Comparison of ENCODE assay signal across 1 cellular context in the genomic region with DNA sequence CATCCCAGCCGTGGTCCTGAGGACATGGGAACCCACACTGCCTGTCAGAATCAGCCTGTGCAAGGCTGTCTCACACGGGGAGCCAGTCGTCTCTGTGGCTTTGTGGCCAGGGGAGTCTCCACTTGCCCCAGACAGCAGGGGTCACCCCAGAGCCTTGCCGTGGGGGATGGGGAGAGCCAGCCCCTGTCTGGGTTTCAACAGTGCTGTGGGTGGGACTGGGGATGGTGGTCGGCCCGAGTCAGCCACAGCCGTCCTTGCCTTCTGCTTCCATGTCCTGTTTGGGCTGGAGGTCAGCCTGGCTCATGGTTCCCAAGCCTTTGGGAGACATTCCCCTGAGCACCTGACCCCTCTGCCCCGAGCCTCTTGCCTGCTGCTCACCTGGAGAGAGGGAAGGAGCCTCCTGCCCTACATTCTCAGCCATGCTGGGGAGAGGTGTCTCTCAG.
TF ChIP-seq lines count a peak whose summit lies in the region.

No MANE protein-coding gene starts in this region.

TF ChIP-seq in WTC11, 78 proteins besides CTCF, POLR2A, EP300 and RAD21:
- TF ChIP-seq NR2C2 (CRISPR knock-in tag; IDR thresholded peaks at IDR 0.05) = no peak
- TF ChIP-seq NFYB (CRISPR knock-in tag; conservative IDR thresholded peaks at IDR 0.05; ENCODE audit: low read depth) = no peak
- no peak for TF ChIP-seq JUN (CRISPR knock-in tag; IDR thresholded peaks at IDR 0.05)
- TF ChIP-seq, protein P1, sequence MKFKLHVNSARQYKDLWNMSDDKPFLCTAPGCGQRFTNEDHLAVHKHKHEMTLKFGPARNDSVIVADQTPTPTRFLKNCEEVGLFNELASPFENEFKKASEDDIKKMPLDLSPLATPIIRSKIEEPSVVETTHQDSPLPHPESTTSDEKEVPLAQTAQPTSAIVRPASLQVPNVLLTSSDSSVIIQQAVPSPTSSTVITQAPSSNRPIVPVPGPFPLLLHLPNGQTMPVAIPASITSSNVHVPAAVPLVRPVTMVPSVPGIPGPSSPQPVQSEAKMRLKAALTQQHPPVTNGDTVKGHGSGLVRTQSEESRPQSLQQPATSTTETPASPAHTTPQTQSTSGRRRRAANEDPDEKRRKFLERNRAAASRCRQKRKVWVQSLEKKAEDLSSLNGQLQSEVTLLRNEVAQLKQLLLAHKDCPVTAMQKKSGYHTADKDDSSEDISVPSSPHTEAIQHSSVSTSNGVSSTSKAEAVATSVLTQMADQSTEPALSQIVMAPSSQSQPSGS (CRISPR knock-in tag; IDR thresholded peaks at IDR 0.05; ENCODE audit: borderline replicate concordance, low read depth) = no peak
- TF ChIP-seq NFATC4 (CRISPR knock-in tag; IDR thresholded peaks at IDR 0.05) = no peak
- no peak for TF ChIP-seq ZNF121 (CRISPR knock-in tag; IDR thresholded peaks at IDR 0.05)
- TF ChIP-seq, protein P2, sequence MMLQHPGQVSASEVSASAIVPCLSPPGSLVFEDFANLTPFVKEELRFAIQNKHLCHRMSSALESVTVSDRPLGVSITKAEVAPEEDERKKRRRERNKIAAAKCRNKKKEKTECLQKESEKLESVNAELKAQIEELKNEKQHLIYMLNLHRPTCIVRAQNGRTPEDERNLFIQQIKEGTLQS (CRISPR knock-in tag; conservative IDR thresholded peaks at IDR 0.05) = no peak
- TF ChIP-seq, protein P3, sequence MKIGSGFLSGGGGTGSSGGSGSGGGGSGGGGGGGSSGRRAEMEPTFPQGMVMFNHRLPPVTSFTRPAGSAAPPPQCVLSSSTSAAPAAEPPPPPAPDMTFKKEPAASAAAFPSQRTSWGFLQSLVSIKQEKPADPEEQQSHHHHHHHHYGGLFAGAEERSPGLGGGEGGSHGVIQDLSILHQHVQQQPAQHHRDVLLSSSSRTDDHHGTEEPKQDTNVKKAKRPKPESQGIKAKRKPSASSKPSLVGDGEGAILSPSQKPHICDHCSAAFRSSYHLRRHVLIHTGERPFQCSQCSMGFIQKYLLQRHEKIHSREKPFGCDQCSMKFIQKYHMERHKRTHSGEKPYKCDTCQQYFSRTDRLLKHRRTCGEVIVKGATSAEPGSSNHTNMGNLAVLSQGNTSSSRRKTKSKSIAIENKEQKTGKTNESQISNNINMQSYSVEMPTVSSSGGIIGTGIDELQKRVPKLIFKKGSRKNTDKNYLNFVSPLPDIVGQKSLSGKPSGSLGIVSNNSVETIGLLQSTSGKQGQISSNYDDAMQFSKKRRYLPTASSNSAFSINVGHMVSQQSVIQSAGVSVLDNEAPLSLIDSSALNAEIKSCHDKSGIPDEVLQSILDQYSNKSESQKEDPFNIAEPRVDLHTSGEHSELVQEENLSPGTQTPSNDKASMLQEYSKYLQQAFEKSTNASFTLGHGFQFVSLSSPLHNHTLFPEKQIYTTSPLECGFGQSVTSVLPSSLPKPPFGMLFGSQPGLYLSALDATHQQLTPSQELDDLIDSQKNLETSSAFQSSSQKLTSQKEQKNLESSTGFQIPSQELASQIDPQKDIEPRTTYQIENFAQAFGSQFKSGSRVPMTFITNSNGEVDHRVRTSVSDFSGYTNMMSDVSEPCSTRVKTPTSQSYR (CRISPR knock-in tag; IDR thresholded peaks at IDR 0.05) = no peak
- TF ChIP-seq, protein P4, sequence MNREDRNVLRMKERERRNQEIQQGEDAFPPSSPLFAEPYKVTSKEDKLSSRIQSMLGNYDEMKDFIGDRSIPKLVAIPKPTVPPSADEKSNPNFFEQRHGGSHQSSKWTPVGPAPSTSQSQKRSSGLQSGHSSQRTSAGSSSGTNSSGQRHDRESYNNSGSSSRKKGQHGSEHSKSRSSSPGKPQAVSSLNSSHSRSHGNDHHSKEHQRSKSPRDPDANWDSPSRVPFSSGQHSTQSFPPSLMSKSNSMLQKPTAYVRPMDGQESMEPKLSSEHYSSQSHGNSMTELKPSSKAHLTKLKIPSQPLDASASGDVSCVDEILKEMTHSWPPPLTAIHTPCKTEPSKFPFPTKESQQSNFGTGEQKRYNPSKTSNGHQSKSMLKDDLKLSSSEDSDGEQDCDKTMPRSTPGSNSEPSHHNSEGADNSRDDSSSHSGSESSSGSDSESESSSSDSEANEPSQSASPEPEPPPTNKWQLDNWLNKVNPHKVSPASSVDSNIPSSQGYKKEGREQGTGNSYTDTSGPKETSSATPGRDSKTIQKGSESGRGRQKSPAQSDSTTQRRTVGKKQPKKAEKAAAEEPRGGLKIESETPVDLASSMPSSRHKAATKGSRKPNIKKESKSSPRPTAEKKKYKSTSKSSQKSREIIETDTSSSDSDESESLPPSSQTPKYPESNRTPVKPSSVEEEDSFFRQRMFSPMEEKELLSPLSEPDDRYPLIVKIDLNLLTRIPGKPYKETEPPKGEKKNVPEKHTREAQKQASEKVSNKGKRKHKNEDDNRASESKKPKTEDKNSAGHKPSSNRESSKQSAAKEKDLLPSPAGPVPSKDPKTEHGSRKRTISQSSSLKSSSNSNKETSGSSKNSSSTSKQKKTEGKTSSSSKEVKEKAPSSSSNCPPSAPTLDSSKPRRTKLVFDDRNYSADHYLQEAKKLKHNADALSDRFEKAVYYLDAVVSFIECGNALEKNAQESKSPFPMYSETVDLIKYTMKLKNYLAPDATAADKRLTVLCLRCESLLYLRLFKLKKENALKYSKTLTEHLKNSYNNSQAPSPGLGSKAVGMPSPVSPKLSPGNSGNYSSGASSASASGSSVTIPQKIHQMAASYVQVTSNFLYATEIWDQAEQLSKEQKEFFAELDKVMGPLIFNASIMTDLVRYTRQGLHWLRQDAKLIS (CRISPR knock-in tag; IDR thresholded peaks at IDR 0.05; ENCODE audit: borderline replicate concordance) = no peak
- TF ChIP-seq, protein P5, sequence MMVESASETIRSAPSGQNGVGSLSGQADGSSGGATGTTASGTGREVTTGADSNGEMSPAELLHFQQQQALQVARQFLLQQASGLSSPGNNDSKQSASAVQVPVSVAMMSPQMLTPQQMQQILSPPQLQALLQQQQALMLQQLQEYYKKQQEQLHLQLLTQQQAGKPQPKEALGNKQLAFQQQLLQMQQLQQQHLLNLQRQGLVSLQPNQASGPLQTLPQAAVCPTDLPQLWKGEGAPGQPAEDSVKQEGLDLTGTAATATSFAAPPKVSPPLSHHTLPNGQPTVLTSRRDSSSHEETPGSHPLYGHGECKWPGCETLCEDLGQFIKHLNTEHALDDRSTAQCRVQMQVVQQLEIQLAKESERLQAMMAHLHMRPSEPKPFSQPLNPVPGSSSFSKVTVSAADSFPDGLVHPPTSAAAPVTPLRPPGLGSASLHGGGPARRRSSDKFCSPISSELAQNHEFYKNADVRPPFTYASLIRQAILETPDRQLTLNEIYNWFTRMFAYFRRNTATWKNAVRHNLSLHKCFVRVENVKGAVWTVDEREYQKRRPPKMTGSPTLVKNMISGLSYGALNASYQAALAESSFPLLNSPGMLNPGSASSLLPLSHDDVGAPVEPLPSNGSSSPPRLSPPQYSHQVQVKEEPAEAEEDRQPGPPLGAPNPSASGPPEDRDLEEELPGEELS (CRISPR knock-in tag; IDR thresholded peaks at IDR 0.05) = no peak
- TF ChIP-seq OVOL2 (CRISPR knock-in tag; IDR thresholded peaks at IDR 0.05; ENCODE audit: borderline replicate concordance) = no peak
- TF ChIP-seq, protein P6, sequence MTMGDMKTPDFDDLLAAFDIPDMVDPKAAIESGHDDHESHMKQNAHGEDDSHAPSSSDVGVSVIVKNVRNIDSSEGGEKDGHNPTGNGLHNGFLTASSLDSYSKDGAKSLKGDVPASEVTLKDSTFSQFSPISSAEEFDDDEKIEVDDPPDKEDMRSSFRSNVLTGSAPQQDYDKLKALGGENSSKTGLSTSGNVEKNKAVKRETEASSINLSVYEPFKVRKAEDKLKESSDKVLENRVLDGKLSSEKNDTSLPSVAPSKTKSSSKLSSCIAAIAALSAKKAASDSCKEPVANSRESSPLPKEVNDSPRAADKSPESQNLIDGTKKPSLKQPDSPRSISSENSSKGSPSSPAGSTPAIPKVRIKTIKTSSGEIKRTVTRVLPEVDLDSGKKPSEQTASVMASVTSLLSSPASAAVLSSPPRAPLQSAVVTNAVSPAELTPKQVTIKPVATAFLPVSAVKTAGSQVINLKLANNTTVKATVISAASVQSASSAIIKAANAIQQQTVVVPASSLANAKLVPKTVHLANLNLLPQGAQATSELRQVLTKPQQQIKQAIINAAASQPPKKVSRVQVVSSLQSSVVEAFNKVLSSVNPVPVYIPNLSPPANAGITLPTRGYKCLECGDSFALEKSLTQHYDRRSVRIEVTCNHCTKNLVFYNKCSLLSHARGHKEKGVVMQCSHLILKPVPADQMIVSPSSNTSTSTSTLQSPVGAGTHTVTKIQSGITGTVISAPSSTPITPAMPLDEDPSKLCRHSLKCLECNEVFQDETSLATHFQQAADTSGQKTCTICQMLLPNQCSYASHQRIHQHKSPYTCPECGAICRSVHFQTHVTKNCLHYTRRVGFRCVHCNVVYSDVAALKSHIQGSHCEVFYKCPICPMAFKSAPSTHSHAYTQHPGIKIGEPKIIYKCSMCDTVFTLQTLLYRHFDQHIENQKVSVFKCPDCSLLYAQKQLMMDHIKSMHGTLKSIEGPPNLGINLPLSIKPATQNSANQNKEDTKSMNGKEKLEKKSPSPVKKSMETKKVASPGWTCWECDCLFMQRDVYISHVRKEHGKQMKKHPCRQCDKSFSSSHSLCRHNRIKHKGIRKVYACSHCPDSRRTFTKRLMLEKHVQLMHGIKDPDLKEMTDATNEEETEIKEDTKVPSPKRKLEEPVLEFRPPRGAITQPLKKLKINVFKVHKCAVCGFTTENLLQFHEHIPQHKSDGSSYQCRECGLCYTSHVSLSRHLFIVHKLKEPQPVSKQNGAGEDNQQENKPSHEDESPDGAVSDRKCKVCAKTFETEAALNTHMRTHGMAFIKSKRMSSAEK (CRISPR knock-in tag; IDR thresholded peaks at IDR 0.05; ENCODE audit: borderline replicate concordance) = no peak
- TF ChIP-seq ESRRA (CRISPR knock-in tag; IDR thresholded peaks at IDR 0.05; ENCODE audit: borderline replicate concordance) = no peak
